In genomic region chr10:101777857-101778145, GRCh38 we compare ENCODE assay signal across 21 cellular contexts. TPM values are rescaled to one million over a fixed set of nuclear protein-coding genes. Genes with fewer than 3 reads are reported as not detected.
DNase-seq lines count a peak whose midpoint lies in the region; ATAC-seq and TF ChIP-seq lines count a peak whose summit lies in the region.
"Had no signal": no experiment of that assay in that cellular context is flagged by ENCODE, and none has a peak within 500 bp of the region (broad histone marks: within the 10 kb centered on the region; RNA-seq: fewer than 3 reads in every experiment).

No MANE protein-coding gene starts in this region.

- no peak for TF ChIP-seq POLR2A in tibial nerve (IDR thresholded peaks at IDR 0.05)

- H3K27me3 Mint-ChIP-seq in GM23338 (ENCODE audit: insufficient read depth, low read depth, poor library complexity), result peaks cover 60% of the 10 kb centered on the region
- peaks cover 42% of the 10 kb centered on the region for H3K27me3 Mint-ChIP-seq in activated T-helper 17 cell treated with anti-CD3 and anti-CD28 coated beads, Interleukin-2, amount 50 U/mL, for 72 hours
- peaks cover 38 to 61% (median 48%) of the 10 kb centered on the region in 5 donors for H3K27me3 Mint-ChIP-seq in naive thymus-derived CD4-positive, alpha-beta T cell

- no peaks in the 10 kb centered on the region for H3K9me3 ChIP-seq in naive thymus-derived CD4-positive, alpha-beta T cell (ENCODE audit: control insufficient read depth in 2 of 3, low read length in 3 of 3)
- H3K9me3 ChIP-seq in tibial nerve (no peaks in the 10 kb centered on the region), ascending aorta (no peaks in the 10 kb centered on the region)
- H3K9me3 ChIP-seq: right atrium auricular region had no signal

- H3F3A ChIP-seq in GM23338 (replicated peaks; ENCODE audit: low read depth), result peaks cover 27% of the 10 kb centered on the region

- H3K9me2 ChIP-seq in GM23338 (ENCODE audit: insufficient read depth), result no peaks in the 10 kb centered on the region

- CTCF ChIA-PET in naive thymus-derived CD4-positive, alpha-beta T cell (lab: Charles Lee), result no interaction called here

- H4K20me1 ChIP-seq in GM23338 (replicated peaks; ENCODE audit: insufficient read depth), result no peaks in the 10 kb centered on the region

- POLR2A ChIA-PET in naive thymus-derived CD4-positive, alpha-beta T cell (lab: Charles Lee), result no interaction called here

- H3K4me3 ChIP-seq in GM23338, result peak overlapping the region; percentile 78; the same call in 1 of the 2 replicates
- no peak overlapping the region for H3K4me3 ChIP-seq in naive thymus-derived CD4-positive, alpha-beta T cell (ENCODE audit: low read length)
- H3K4me3 ChIP-seq in tibial nerve, result no peak overlapping the region
- H3K4me3 ChIP-seq in ascending aorta, result no peak overlapping the region
- H3K4me3 ChIP-seq: dorsolateral prefrontal cortex, right atrium auricular region had no signal

- peaks cover 6% of the 10 kb centered on the region for H3K36me3 Mint-ChIP-seq in GM23338 (ENCODE audit: low read depth)
- peaks cover 56% of the 10 kb centered on the region for H3K36me3 Mint-ChIP-seq in activated T-helper 17 cell treated with anti-CD3 and anti-CD28 coated beads, Interleukin-2, amount 50 U/mL, for 72 hours (ENCODE audit: low read depth)
- peaks cover 0 to 3% (median 0%) of the 10 kb centered on the region in 5 donors for H3K36me3 Mint-ChIP-seq in naive thymus-derived CD4-positive, alpha-beta T cell

- TF ChIP-seq CTCF in GM23338 (conservative IDR thresholded peaks at IDR 0.05; ENCODE audit: low read depth in 2 of 2) (no peak), tibial nerve (IDR thresholded peaks at IDR 0.05) (no peak), ascending aorta (IDR thresholded peaks at IDR 0.05) (no peak)

- no peak overlapping the region for H2AFZ ChIP-seq in GM23338

- peaks cover 61% of the 10 kb centered on the region for H3K4me1 Mint-ChIP-seq in GM23338
- H3K4me1 Mint-ChIP-seq in activated T-helper 17 cell treated with anti-CD3 and anti-CD28 coated beads, Interleukin-2, amount 50 U/mL, for 72 hours, result peaks cover 22% of the 10 kb centered on the region
- H3K4me1 Mint-ChIP-seq in naive thymus-derived CD4-positive, alpha-beta T cell, result peaks cover 32 to 60% (median 42%) of the 10 kb centered on the region in 7 donors

- H3K27ac Mint-ChIP-seq in GM23338, result no peak overlapping the region
- no peak overlapping the region for H3K27ac Mint-ChIP-seq in activated T-helper 17 cell treated with anti-CD3 and anti-CD28 coated beads, Interleukin-2, amount 50 U/mL, for 72 hours
- no peak overlapping the region for H3K27ac Mint-ChIP-seq in naive thymus-derived CD4-positive, alpha-beta T cell

- peaks cover 8% of the 10 kb centered on the region; the same call in 1 of the 2 replicates for H3K79me2 ChIP-seq in GM23338 (replicated peaks; ENCODE audit: insufficient read depth)

- no peak for TF ChIP-seq EP300 in tibial nerve (IDR thresholded peaks at IDR 0.05)

- peak overlapping the region; percentile 95 for H3K4me2 ChIP-seq in GM23338

- ATAC-seq in GM23338 (no peak), GM18868 (IDR thresholded peaks at IDR 0.05; ENCODE audit: unreplicated experiment) (no peak)
- no peak for ATAC-seq in activated T-helper 17 cell treated with anti-CD3 and anti-CD28 coated beads, Interleukin-2, amount 50 U/mL, for 72 hours (replicated peaks)
- ATAC-seq in naive thymus-derived CD4-positive, alpha-beta T cell, result no peak
- ATAC-seq: left colon had no signal

- H3K4me1 ChIP-seq in GM23338 (ENCODE audit: insufficient read depth) (peaks cover 70% of the 10 kb centered on the region), tibial nerve (peaks cover 0 to 72% (median 25%) of the 10 kb centered on the region in 4 donors), ascending aorta (peaks cover 26 to 31% of the 10 kb centered on the region in 2 donors)
- peaks cover 22 to 50% of the 10 kb centered on the region in 2 donors for H3K4me1 ChIP-seq in naive thymus-derived CD4-positive, alpha-beta T cell (ENCODE audit: control insufficient read depth in 2 of 2, insufficient read depth in 2 of 2, low read length in 2 of 2)

- peak overlapping the region; percentile 31; the same call in 2 of the 3 replicates for H3K4me3 Mint-ChIP-seq in GM23338
- H3K4me3 Mint-ChIP-seq in activated T-helper 17 cell treated with anti-CD3 and anti-CD28 coated beads, Interleukin-2, amount 50 U/mL, for 72 hours, result peak overlapping the region; percentile 50
- H3K4me3 Mint-ChIP-seq in naive thymus-derived CD4-positive, alpha-beta T cell, result peak overlapping the region in 9 of 10 donors; percentile 0 to 96 (median 55)

- H3K27ac ChIP-seq in GM23338 (ENCODE audit: low read depth), result no peak overlapping the region
- no peak overlapping the region for H3K27ac ChIP-seq in naive thymus-derived CD4-positive, alpha-beta T cell (ENCODE audit: low read depth, low read length)
- H3K27ac ChIP-seq in tibial nerve, result no peak overlapping the region
- H3K27ac ChIP-seq in ascending aorta, result no peak overlapping the region
- H3K27ac ChIP-seq: dorsolateral prefrontal cortex, right atrium auricular region, WERI-Rb-1 had no signal

- H3K36me3 ChIP-seq in GM23338 (ENCODE audit: insufficient read depth), result no peaks in the 10 kb centered on the region
- no peaks in the 10 kb centered on the region for H3K36me3 ChIP-seq in naive thymus-derived CD4-positive, alpha-beta T cell (ENCODE audit: control insufficient read depth in 2 of 3, insufficient read depth in 3 of 3, low read length in 3 of 3)
- H3K36me3 ChIP-seq in tibial nerve, result no peaks in the 10 kb centered on the region
- H3K36me3 ChIP-seq in ascending aorta, result no peaks in the 10 kb centered on the region
- H3K36me3 ChIP-seq: right atrium auricular region had no signal

- no peaks in the 10 kb centered on the region for H3K9me3 Mint-ChIP-seq in GM23338
- no peaks in the 10 kb centered on the region for H3K9me3 Mint-ChIP-seq in activated T-helper 17 cell treated with anti-CD3 and anti-CD28 coated beads, Interleukin-2, amount 50 U/mL, for 72 hours
- H3K9me3 Mint-ChIP-seq in naive thymus-derived CD4-positive, alpha-beta T cell, result no peaks in the 10 kb centered on the region

- H3K27me3 ChIP-seq in GM23338 (ENCODE audit: insufficient read depth), result peaks cover 60% of the 10 kb centered on the region
- H3K27me3 ChIP-seq in naive thymus-derived CD4-positive, alpha-beta T cell (ENCODE audit: control insufficient read depth in 2 of 2, insufficient read depth in 2 of 2, low read length in 2 of 2), result peaks cover 8 to 37% of the 10 kb centered on the region in 2 donors
- peaks cover 0 to 70% of the 10 kb centered on the region in 2 donors for H3K27me3 ChIP-seq in tibial nerve
- H3K27me3 ChIP-seq in ascending aorta, result peaks cover 22% of the 10 kb centered on the region

- 100% methylated on average over 1 of the region's 1 CpG for WGBS in tibial nerve, 2 donors

- DNase-seq in AG20443 (ENCODE audit: low spot score) (peak; percentile 11), GM23338 (ENCODE audit: low spot score) (no peak), tibial nerve (ENCODE audit: low spot score in 2 of 2) (no peak), medulla oblongata (ENCODE audit: extremely low spot score) (no peak), ascending aorta (ENCODE audit: low spot score in 2 of 2) (no peak)
- no peak for DNase-seq in naive thymus-derived CD4-positive, alpha-beta T cell
- DNase-seq: activated gamma-delta T cell; AML-193; GOT3; KG1; left colon; NCI-H446 treated with DMSO at 0.1 percent for 48 hours; stimulated activated CD4-positive, alpha-beta T cell treated with anti-CD3 and anti-CD28 coated beads, Interleukin-4, amount 100 ng/mL, for 4 hours; trophoblast cell; WERI-Rb-1 had no signal

- intact Hi-C loops in naive thymus-derived CD4-positive, alpha-beta T cell (cut with micrococcal nuclease), result no loop called here
- intact Hi-C loops in ascending aorta (cut with DNase I), result no loop called here

TF ChIP-seq in GM23338, 12 proteins besides CTCF, POLR2A, EP300 and RAD21 (continues in another document):
- TF ChIP-seq STAT1 (IDR thresholded peaks at IDR 0.05; ENCODE audit: unreplicated experiment) (no peak), ZNF114 (CRISPR knock-in tag; IDR thresholded peaks at IDR 0.05) (no peak), ETS1 (IDR thresholded peaks at IDR 0.05) (no peak)

RNA-seq across cellular contexts. Expression of gene FGF8, which starts 1.9 kb away (rescaled TPM):
- total RNA-seq in GM23338 (2014; rRNA removed; shearing (Covaris generic)), result 6.2 and 6.3 TPM in 2 replicates
- polyA plus RNA-seq in GM23338 (2016; fragmentation: Nextera tagmentation; extraction: Ambion mirVana), result 1.6 and 2.7 TPM in 2 replicates
- not detected for total RNA-seq in activated T-helper 17 cell treated with anti-CD3 and anti-CD28 coated beads, Interleukin-2, amount 50 U/mL, for 72 hours
- total RNA-seq in naive thymus-derived CD4-positive, alpha-beta T cell, result not detected
- not detected for polyA plus RNA-seq in naive thymus-derived CD4-positive, alpha-beta T cell
- total RNA-seq in tibial nerve, result not detected
- total RNA-seq in ascending aorta, result not detected
- total RNA-seq: activated CD8-positive, alpha-beta memory T cell treated with anti-CD3 and anti-CD28 coated beads for 36 hours; fibroblast of lung; left colon; right atrium auricular region had no signal
- polyA plus RNA-seq: fibroblast of lung had no signal

RNA-seq across cellular contexts. Expression of gene NPM3, which starts 5.4 kb away (rescaled TPM):
- 258 and 345 TPM in 2 replicates for total RNA-seq in GM23338 (2014; rRNA removed; shearing (Covaris generic))
- 31.5 and 32.2 TPM in 2 replicates for polyA plus RNA-seq in GM23338 (2016; fragmentation: Nextera tagmentation; extraction: Ambion mirVana)
- 100 to 1,000 TPM in 1 of 2 donors, 10 to 100 TPM in 1; 72.6 to 162 TPM for total RNA-seq in activated T-helper 17 cell treated with anti-CD3 and anti-CD28 coated beads, Interleukin-2, amount 50 U/mL, for 72 hours
- total RNA-seq in naive thymus-derived CD4-positive, alpha-beta T cell, result 10 to 100 TPM; 10.9 to 31.3 (median 16.2) TPM
- polyA plus RNA-seq in naive thymus-derived CD4-positive, alpha-beta T cell, result 10 to 100 TPM; 10.3 to 13.7 TPM
- total RNA-seq in tibial nerve (10 to 100 TPM; 17.5 to 47.7 (median 30.1) TPM), ascending aorta (28.7 TPM)

RNA-seq across cellular contexts. Expression of gene OGA, which starts 40.4 kb away (rescaled TPM):
- 112 and 131 TPM in 2 replicates for total RNA-seq in GM23338 (2014; rRNA removed; shearing (Covaris generic))
- polyA plus RNA-seq in GM23338 (2016; fragmentation: Nextera tagmentation; extraction: Ambion mirVana), result 68.1 and 68.4 TPM in 2 replicates
- 100 to 1,000 TPM; 119 to 291 TPM for total RNA-seq in activated T-helper 17 cell treated with anti-CD3 and anti-CD28 coated beads, Interleukin-2, amount 50 U/mL, for 72 hours
- total RNA-seq in naive thymus-derived CD4-positive, alpha-beta T cell, result 100 to 1,000 TPM; 154 to 338 (median 321) TPM
- 10 to 100 TPM; 45.8 to 47.6 TPM for polyA plus RNA-seq in naive thymus-derived CD4-positive, alpha-beta T cell
- total RNA-seq in tibial nerve, result 100 to 1,000 TPM; 206 to 249 (median 224) TPM
- 66.8 TPM for total RNA-seq in ascending aorta
